In the genomic region with DNA sequence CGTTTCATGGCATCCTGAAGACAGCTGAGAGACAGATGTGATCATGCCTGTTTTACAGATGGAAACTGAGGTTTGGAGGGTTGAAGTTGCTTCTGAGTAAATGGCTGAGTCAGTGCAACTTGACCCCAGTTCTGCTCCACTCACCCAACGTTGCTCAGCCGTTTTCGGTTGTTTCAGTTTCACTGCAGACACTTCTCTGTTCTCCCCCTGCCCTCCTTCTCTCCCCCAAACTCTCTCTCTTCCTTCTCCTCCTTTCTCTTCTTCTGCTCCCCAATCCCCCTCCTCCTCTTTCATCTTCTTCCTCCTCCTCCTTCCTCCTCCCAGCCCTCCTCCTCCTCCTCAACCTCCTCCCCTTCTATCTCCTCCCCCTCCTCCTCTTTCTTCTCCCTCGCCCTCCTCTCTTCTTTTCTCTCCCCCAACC, we compare ENCODE assay signal across 8 cellular contexts. TPM values are rescaled to one million over a fixed set of nuclear protein-coding genes. Genes with fewer than 3 reads are reported as not detected.
DNase-seq lines count a peak whose midpoint lies in the region; ATAC-seq, FAIRE-seq and TF ChIP-seq lines count a peak whose summit lies in the region.

No MANE protein-coding gene starts in this region.

- CTCF ChIA-PET in GM10248 (lab: Yijun Ruan, JAX) (interaction anchor here (1.1 to 2.3 kb wide), 4 partner anchors 10 to 23 kb away, joined by 3 to 10 read pairs (median 5); partner anchors contain the start of gene CEP20), RWPE1 (lab: Yijun Ruan, JAX) (interaction anchor here (0.6 kb wide), 1 partner anchor 43 kb away, joined by 3 read pairs; no protein-coding TSS in a partner anchor)

- no peaks in the 10 kb centered on the region for H3K9me3 ChIP-seq in left lung

- peak overlapping the region; percentile 96 for H3K27ac ChIP-seq in RWPE1
- H3K27ac ChIP-seq in left lung = no peak overlapping the region

- H3K4me1 Mint-ChIP-seq in HFFc6 (ENCODE audit: low read depth) = peaks cover 35% of the 10 kb centered on the region

- no peaks in the 10 kb centered on the region for H3K9me3 Mint-ChIP-seq in HFFc6

- H3K4me3 ChIP-seq in left lung = no peak overlapping the region

- no peaks in the 10 kb centered on the region for H3K36me3 ChIP-seq in left lung

- H3K27ac Mint-ChIP-seq in HFFc6 = peak overlapping the region; percentile 86

- peak overlapping the region; percentile 73 for H3K4me3 Mint-ChIP-seq in HFFc6

- H3K27me3 ChIP-seq in left lung = no peaks in the 10 kb centered on the region

- no peak for TF ChIP-seq CTCF in GM10248 (IDR thresholded peaks at IDR 0.05; ENCODE audit: control extremely low read depth, extremely low read depth, low read depth, missing control alignments)
- no peak for TF ChIP-seq CTCF in HFFc6 (IDR thresholded peaks at IDR 0.05)
- no peak for TF ChIP-seq CTCF in RWPE1 (conservative IDR thresholded peaks at IDR 0.05; ENCODE audit: low read depth)
- no peak for TF ChIP-seq CTCF in left lung (IDR thresholded peaks at IDR 0.05)

- no peaks in the 10 kb centered on the region for H3K36me3 Mint-ChIP-seq in HFFc6 (ENCODE audit: low read depth)

- DNase-seq in GM10248 (ENCODE audit: extremely low spot score) (peak; percentile 73), HFFc6 (peak; percentile 25), RWPE1 (ENCODE audit: low spot score) (no peak), left lung (no peak), H54 (ENCODE audit: insufficient read length, low spot score) (no peak), DMS79 treated with DMSO at 0.1 percent for 48 hours (lab: John Stamatoyannopoulos, UW) (no peak), NCI-H1092 treated with DMSO at 0.1 percent for 48 hours (lab: John Stamatoyannopoulos, UW) (no peak), superior temporal gyrus (ENCODE audit: extremely low spot score) (no peak)

- peak; percentile 60 for ATAC-seq in left lung

- POLR2A ChIA-PET in GM10248 (lab: Yijun Ruan, JAX) = no interaction called here
- POLR2A ChIA-PET in RWPE1 (lab: Yijun Ruan, JAX; ENCODE audit: low non-redundant PET) = interaction anchor here (0.7 kb wide), 1 partner anchor 25 kb away, joined by 3 read pairs; no protein-coding TSS in a partner anchor

- intact Hi-C loops in left lung (cut with DNase I) = no loop called here

- no peak for TF ChIP-seq POLR2A in H54 (IDR thresholded peaks at IDR 0.05; ENCODE audit: low read depth, low read length)

- H3K4me1 ChIP-seq in left lung = peaks cover 6 to 14% of the 10 kb centered on the region in 2 donors

- H3K27me3 Mint-ChIP-seq in HFFc6 (ENCODE audit: insufficient read depth) = no peaks in the 10 kb centered on the region; the same call in 1 of the 2 replicates

- FAIRE-seq in H54 (lab: Jason Lieb, UNC) = no peak

RNA-seq across cellular contexts. Expression of gene CEP20, which starts 9.4 kb away (rescaled TPM):
- total RNA-seq in HFFc6 (2021; fragmentation: NEBNext Ultra II Directional; extraction: Animal tissue kit (Norgen Biotek cat#: 25700)) = 10 to 100 TPM; 40.1 to 57.5 (median 49.4) TPM
- total RNA-seq in left lung = 10 to 100 TPM; 22.7 to 26.2 TPM

RNA-seq across cellular contexts. Expression of gene MYH11, which starts 41.0 kb away (rescaled TPM):
- under 1 TPM in 4 of 6 experiments, not detected in 2; 0.02 to 0.23 (median 0.21) TPM for total RNA-seq in HFFc6 (2021; fragmentation: NEBNext Ultra II Directional; extraction: Animal tissue kit (Norgen Biotek cat#: 25700))
- 10 to 100 TPM; 47.3 to 94.8 TPM for total RNA-seq in left lung

RNA-seq across cellular contexts. Expression of gene ABCC1, which starts 51.6 kb away (rescaled TPM):
- total RNA-seq in HFFc6 (2021; fragmentation: NEBNext Ultra II Directional; extraction: Animal tissue kit (Norgen Biotek cat#: 25700)) = 10 to 100 TPM; 49.3 to 63.6 (median 57.1) TPM
- total RNA-seq in left lung = 10 to 100 TPM; 33.3 to 44.6 TPM

Comparison
In these comparisons a context has a peak if more than half of its experiments do, and no peak if none do; other contexts are left out.
1. DNase-seq: peak in GM10248 (single experiment) and HFFc6 (single experiment); none in RWPE1 (single experiment), left lung (0 of 2), H54 (single experiment), DMS79 treated with DMSO at 0.1 percent for 48 hours (single experiment), NCI-H1092 treated with DMSO at 0.1 percent for 48 hours (single experiment) and superior temporal gyrus (single experiment).
2. RNA of gene MYH11, which starts 41.0 kb away (total RNA-seq): 47.3 to 94.8 TPM in left lung; 0.02 to 0.23 TPM in HFFc6; every median in the first group is over 10 times any median in the second.